9 cellular contexts compared by ENCODE assay signal in genomic region chr7:18590744-18591340, GRCh38.
DNase-seq lines count a peak whose midpoint lies in the region; ATAC-seq, FAIRE-seq and TF ChIP-seq lines count a peak whose summit lies in the region.
"Had no signal": no experiment of that assay in that cellular context is flagged by ENCODE, and none has a peak within 500 bp of the region (broad histone marks: within the 10 kb centered on the region; RNA-seq: fewer than 3 reads in every experiment).

No MANE protein-coding gene starts in this region.

- H3K9me3 Mint-ChIP-seq in activated CD4-positive, alpha-beta T cell treated with anti-CD3 and anti-CD28 coated beads, Interleukin-2, amount 10 ng/mL, durations not matched to agents 7 days and 5 days: no peaks in the 10 kb centered on the region
- no peaks in the 10 kb centered on the region for H3K9me3 Mint-ChIP-seq in activated T-cell treated with anti-CD3 and anti-CD28 coated beads, Interleukin-2, amount 50 U/mL, for 72 hours
- H3K9me3 Mint-ChIP-seq: dendritic cell treated with granulocyte-macrophage colony-stimulating factor and Interleukin-4, amounts not matched to agents 40 ng/mL and 50 ng/mL, for 4 days had no signal

- CTCF ChIA-PET in activated CD4-positive, alpha-beta T cell treated with anti-CD3 and anti-CD28 coated beads, Interleukin-2, amount 10 ng/mL, durations not matched to agents 7 days and 5 days (lab: Charles Lee): interaction anchor here (0.7 kb wide), 1 partner anchor 908 kb away, joined by 3 read pairs; no protein-coding TSS in a partner anchor

- no peaks in the 10 kb centered on the region for H3K36me3 Mint-ChIP-seq in activated CD4-positive, alpha-beta T cell treated with anti-CD3 and anti-CD28 coated beads, Interleukin-2, amount 10 ng/mL, durations not matched to agents 7 days and 5 days (ENCODE audit: low read depth)
- H3K36me3 Mint-ChIP-seq in activated T-cell treated with anti-CD3 and anti-CD28 coated beads, Interleukin-2, amount 50 U/mL, for 72 hours (ENCODE audit: insufficient read depth in 2 of 2): no peaks in the 10 kb centered on the region

- TF ChIP-seq CTCF in GM13977 (IDR thresholded peaks at IDR 0.05; ENCODE audit: extremely low read depth, insufficient read depth, missing control alignments) (peak; percentile 38), fibroblast of villous mesenchyme (IDR thresholded peaks at IDR 0.05; ENCODE audit: insufficient read depth, low read depth, low read length) (peak; percentile 71)

- POLR2A ChIA-PET in activated CD4-positive, alpha-beta T cell treated with anti-CD3 and anti-CD28 coated beads, Interleukin-2, amount 10 ng/mL, durations not matched to agents 7 days and 5 days (lab: Charles Lee): no interaction called here

- in situ Hi-C loops in GM13977 (cut with MboI; ENCODE audit: low pct_unique_long_range_greater_than_20kb, low sequenced_read_pairs, unreplicated experiment): loop anchor here (25.0 kb wide), 1 partner anchor 229 kb away; no protein-coding TSS in a partner anchor

- peak; percentile 93 for FAIRE-seq in A204.1 (lab: Jason Lieb, UNC)

- ATAC-seq in activated T-cell treated with anti-CD3 and anti-CD28 coated beads, Interleukin-2, amount 50 U/mL, for 72 hours (replicated peaks in 1 of 2): no peak

- H3K27ac Mint-ChIP-seq in activated CD4-positive, alpha-beta T cell treated with anti-CD3 and anti-CD28 coated beads, Interleukin-2, amount 10 ng/mL, durations not matched to agents 7 days and 5 days: no peak overlapping the region
- H3K27ac Mint-ChIP-seq in activated T-cell treated with anti-CD3 and anti-CD28 coated beads, Interleukin-2, amount 50 U/mL, for 72 hours: no peak overlapping the region

- DNase-seq in GM13977 (ENCODE audit: low spot score) (no peak), RPMI8226 (peak; percentile 24), fibroblast of villous mesenchyme (ENCODE audit: low read depth) (peak; percentile 74), smooth muscle cell of the brain vasculature (ENCODE audit: low read depth, low spot score) (peak; percentile 36), NCI-H2081 treated with DMSO at 0.1 percent for 48 hours (lab: John Stamatoyannopoulos, UW) (no peak)
- DNase-seq in activated CD4-positive, alpha-beta T cell treated with anti-CD3 and anti-CD28 coated beads, Interleukin-2, amount 10 ng/mL, durations not matched to agents 7 days and 5 days: no peak
- DNase-seq in activated T-cell treated with anti-CD3 and anti-CD28 coated beads, Interleukin-2, amount 50 U/mL, for 72 hours: no peak

- no peak overlapping the region for H3K4me3 Mint-ChIP-seq in activated CD4-positive, alpha-beta T cell treated with anti-CD3 and anti-CD28 coated beads, Interleukin-2, amount 10 ng/mL, durations not matched to agents 7 days and 5 days
- H3K4me3 Mint-ChIP-seq in activated T-cell treated with anti-CD3 and anti-CD28 coated beads, Interleukin-2, amount 50 U/mL, for 72 hours: no peak overlapping the region
- H3K4me3 Mint-ChIP-seq: dendritic cell treated with granulocyte-macrophage colony-stimulating factor and Interleukin-4, amounts not matched to agents 40 ng/mL and 50 ng/mL, for 4 days had no signal

- H3K4me3 ChIP-seq in fibroblast of villous mesenchyme (ENCODE audit: low read depth, low read length): no peak overlapping the region

- H3K27me3 Mint-ChIP-seq in activated CD4-positive, alpha-beta T cell treated with anti-CD3 and anti-CD28 coated beads, Interleukin-2, amount 10 ng/mL, durations not matched to agents 7 days and 5 days: no peaks in the 10 kb centered on the region
- H3K27me3 Mint-ChIP-seq in activated T-cell treated with anti-CD3 and anti-CD28 coated beads, Interleukin-2, amount 50 U/mL, for 72 hours (ENCODE audit: low read depth): no peaks in the 10 kb centered on the region
- H3K27me3 Mint-ChIP-seq: dendritic cell treated with granulocyte-macrophage colony-stimulating factor and Interleukin-4, amounts not matched to agents 40 ng/mL and 50 ng/mL, for 4 days had no signal

- H3K4me1 Mint-ChIP-seq in activated CD4-positive, alpha-beta T cell treated with anti-CD3 and anti-CD28 coated beads, Interleukin-2, amount 10 ng/mL, durations not matched to agents 7 days and 5 days: no peaks in the 10 kb centered on the region
- H3K4me1 Mint-ChIP-seq in activated T-cell treated with anti-CD3 and anti-CD28 coated beads, Interleukin-2, amount 50 U/mL, for 72 hours (ENCODE audit: low read depth): no peaks in the 10 kb centered on the region

Comparison
In these comparisons a context has a peak if more than half of its experiments do, and no peak if none do; other contexts are left out.
1. DNase-seq: peak in RPMI8226 (single experiment), fibroblast of villous mesenchyme (single experiment) and smooth muscle cell of the brain vasculature (single experiment); none in GM13977 (single experiment), NCI-H2081 treated with DMSO at 0.1 percent for 48 hours (single experiment), activated CD4-positive, alpha-beta T cell treated with anti-CD3 and anti-CD28 coated beads, Interleukin-2, amount 10 ng/mL, durations not matched to agents 7 days and 5 days (single experiment) and activated T-cell treated with anti-CD3 and anti-CD28 coated beads, Interleukin-2, amount 50 U/mL, for 72 hours (0 of 2).